Comparison of ENCODE assay signal across 8 cellular contexts in genomic region chr11:96464695-96465307, GRCh38.
A peak's percentile ranks its signal among the peaks of the same experiment; 100 is the strongest.
DNase-seq lines count a peak whose midpoint lies in the region; ATAC-seq, FAIRE-seq and TF ChIP-seq lines count a peak whose summit lies in the region.

No MANE protein-coding gene starts in this region.

- no peaks in the 10 kb centered on the region for H3K9me3 ChIP-seq in kidney (ENCODE audit: control insufficient read depth in 1 of 2, low read length in 2 of 2)
- peaks cover 0 to 6% (median 0%) of the 10 kb centered on the region in 4 donors for H3K9me3 ChIP-seq in tibial nerve

- FAIRE-seq in bronchial epithelial cell (lab: Jason Lieb, UNC) (no peak), kidney (lab: Jason Lieb, UNC) (peak; percentile 94)

- H3K27ac Mint-ChIP-seq in activated T-cell treated with anti-CD3 and anti-CD28 coated beads, Interleukin-2, amount 50 U/mL, for 72 hours: no peak overlapping the region

- H3K4me1 ChIP-seq in kidney (ENCODE audit: control insufficient read depth in 1 of 2, insufficient read depth in 1 of 2, low read depth in 1 of 2, low read length in 2 of 2) (no peaks in the 10 kb centered on the region), tibial nerve (peaks cover 0 to 13% (median 3%) of the 10 kb centered on the region in 4 donors)

- H3K4me1 Mint-ChIP-seq in activated T-cell treated with anti-CD3 and anti-CD28 coated beads, Interleukin-2, amount 50 U/mL, for 72 hours (ENCODE audit: low read depth): no peaks in the 10 kb centered on the region

- H3K9me3 Mint-ChIP-seq in activated T-cell treated with anti-CD3 and anti-CD28 coated beads, Interleukin-2, amount 50 U/mL, for 72 hours: no peaks in the 10 kb centered on the region

- no peaks in the 10 kb centered on the region for H3K36me3 ChIP-seq in bronchial epithelial cell (ENCODE audit: control insufficient read depth, insufficient read depth, low read length)
- H3K36me3 ChIP-seq in kidney (ENCODE audit: control insufficient read depth in 1 of 2, insufficient read depth in 2 of 2, low read length in 2 of 2): no peaks in the 10 kb centered on the region
- H3K36me3 ChIP-seq in tibial nerve: no peaks in the 10 kb centered on the region

- WGBS in tibial nerve, 2 donors: 13 to 14% methylated on average over 7 of the region's 7 CpGs

- ATAC-seq in activated T-cell treated with anti-CD3 and anti-CD28 coated beads, Interleukin-2, amount 50 U/mL, for 72 hours (replicated peaks in 1 of 2): peak; percentile 54 to 73
- peak; percentile 82 for ATAC-seq in GM21717 (IDR thresholded peaks at IDR 0.05; ENCODE audit: unreplicated experiment)

- no peak for TF ChIP-seq POLR2A in tibial nerve (IDR thresholded peaks at IDR 0.05)

- no peaks in the 10 kb centered on the region for H3K36me3 Mint-ChIP-seq in activated T-cell treated with anti-CD3 and anti-CD28 coated beads, Interleukin-2, amount 50 U/mL, for 72 hours (ENCODE audit: insufficient read depth in 2 of 2)

- no peak for TF ChIP-seq EP300 in tibial nerve (IDR thresholded peaks at IDR 0.05)

- intact Hi-C loops in kidney (cut with DNase I): no loop called here

- peak; percentile 62 for TF ChIP-seq CTCF in bronchial epithelial cell (IDR thresholded peaks at IDR 0.05; ENCODE audit: insufficient read depth, low read length, severe bottlenecking)
- peak; percentile 78 for TF ChIP-seq CTCF in kidney (IDR thresholded peaks at IDR 0.05; ENCODE audit: borderline replicate concordance, extremely low read depth, insufficient read depth)
- TF ChIP-seq CTCF in tibial nerve (IDR thresholded peaks at IDR 0.05): peak; percentile 49 to 71 (median 65)

- peaks cover 12% of the 10 kb centered on the region for H3K27me3 Mint-ChIP-seq in activated T-cell treated with anti-CD3 and anti-CD28 coated beads, Interleukin-2, amount 50 U/mL, for 72 hours (ENCODE audit: low read depth)

- peak overlapping the region; percentile 22 to 32 for H3K4me3 Mint-ChIP-seq in activated T-cell treated with anti-CD3 and anti-CD28 coated beads, Interleukin-2, amount 50 U/mL, for 72 hours

- H3K27me3 ChIP-seq in bronchial epithelial cell (ENCODE audit: control insufficient read depth, insufficient read depth, low read length): no peaks in the 10 kb centered on the region
- no peaks in the 10 kb centered on the region for H3K27me3 ChIP-seq in tibial nerve

- DNase-seq in activated T-cell treated with anti-CD3 and anti-CD28 coated beads, Interleukin-2, amount 50 U/mL, for 72 hours: no peak
- no peak for DNase-seq in activated T-cell treated with anti-CD3 and anti-CD28 coated beads, Interleukin-2, amount 50 U/mL, for 1 hour
- DNase-seq in HuH-7 (ENCODE audit: low spot score) (peak; percentile 44), NOMO-1 (lab: John Stamatoyannopoulos, UW; ENCODE audit: unreplicated experiment in 2 of 2) (peak; percentile 65 to 79), bronchial epithelial cell (ENCODE audit: low read depth) (peak; percentile 77), kidney (no peak), tibial nerve (ENCODE audit: low spot score in 2 of 2) (no peak)

- H3K4me3 ChIP-seq in bronchial epithelial cell (ENCODE audit: low read depth, low read length): no peak overlapping the region
- H3K4me3 ChIP-seq in kidney (ENCODE audit: low read length in 2 of 2): no peak overlapping the region
- H3K4me3 ChIP-seq in tibial nerve: no peak overlapping the region

- no peak overlapping the region for H3K9ac ChIP-seq in kidney (ENCODE audit: low read length in 2 of 2)

- H3K27ac ChIP-seq in kidney (ENCODE audit: low read depth in 2 of 2, low read length in 2 of 2) (no peak overlapping the region), tibial nerve (no peak overlapping the region)

Comparison
In these comparisons a context has a peak if more than half of its experiments do, and no peak if none do; other contexts are left out.
1. DNase-seq: peak in HuH-7 (single experiment), NOMO-1 (2 of 2) and bronchial epithelial cell (single experiment); none in activated T-cell treated with anti-CD3 and anti-CD28 coated beads, Interleukin-2, amount 50 U/mL, for 72 hours (0 of 2), activated T-cell treated with anti-CD3 and anti-CD28 coated beads, Interleukin-2, amount 50 U/mL, for 1 hour (single experiment), kidney (single experiment) and tibial nerve (0 of 2).
2. Peak in every context shown above with its lines, with median percentiles within 50 percentile points of each other: CTCF ChIP-seq.